In the genomic region with DNA sequence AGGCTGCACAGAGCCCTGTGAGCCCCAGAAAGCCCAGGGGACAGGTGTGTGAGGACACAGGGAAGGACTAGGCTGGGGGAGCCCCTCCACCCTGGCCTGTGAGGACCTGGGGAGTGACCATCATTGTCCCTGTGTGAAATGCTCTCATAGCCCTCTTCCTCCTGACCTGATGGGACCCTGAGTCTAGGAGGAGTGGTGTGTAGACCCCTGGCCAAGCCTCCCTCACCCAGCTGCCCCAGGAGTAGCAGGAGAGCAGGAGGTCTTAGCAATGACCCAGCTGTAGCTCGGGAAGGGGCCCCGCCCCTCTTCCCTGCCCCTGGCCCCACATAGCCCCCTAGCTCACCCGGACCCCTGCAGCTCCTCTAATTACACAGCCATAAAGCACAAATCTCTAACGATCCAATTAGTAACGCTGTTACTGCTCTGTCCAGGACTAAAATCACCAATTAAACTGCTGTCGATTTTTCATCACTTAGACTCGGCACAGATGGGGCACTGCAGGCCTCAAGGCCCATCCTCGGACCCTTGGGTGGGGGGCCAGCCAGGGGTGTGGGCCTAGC, we compare ENCODE assay signal across 24 cellular contexts. TPM values are rescaled to one million over a fixed set of nuclear protein-coding genes. Genes with fewer than 3 reads are reported as not detected.
"Had no signal": no experiment of that assay in that cellular context is flagged by ENCODE, and none has a peak within 500 bp of the region (broad histone marks: within the 10 kb centered on the region; RNA-seq: fewer than 3 reads in every experiment).

No MANE protein-coding gene starts in this region.

- H3K9me3 ChIP-seq: breast epithelium had no signal

- H3K4me1 ChIP-seq: breast epithelium had no signal

- H3K27ac ChIP-seq: breast epithelium, KMS-11 had no signal

- H3K9ac ChIP-seq: KMS-11 had no signal

- H3K4me2 ChIP-seq: KMS-11 had no signal

- DNase-seq: activated CD4-positive, alpha-beta T cell treated with anti-CD3 and anti-CD28 coated beads for 4 hours; activated CD8-positive, alpha-beta memory T cell treated with anti-CD3 and anti-CD28 coated beads, Interleukin-2, amount 10 ng/mL, durations not matched to agents 7 days and 5 days; activated effector memory CD4-positive, alpha-beta T cell treated with Interleukin-2 at 50 U/mL for 16 hours; activated naive CD4-positive, alpha-beta T cell; activated T-cell treated with anti-CD3 and anti-CD28 coated beads, Interleukin-2, amount 50 U/mL, for 24 hours; aorta; caudate nucleus; NCI-H1092; NCI-H1436; NCI-H187 treated with DMSO at 0.1 percent for 48 hours; NCI-H2081 treated with DMSO at 0.1 percent for 48 hours; NCI-H2171; NCI-H2227 treated with DMSO at 0.1 percent for 48 hours; NCI-H774; NK-92 treated with Interleukin-12 subunit alpha and Interleukin-12 subunit beta, amount 100 ng/mL, for 24 hours; OCI-M1; RPMI8226; SW 1271 had no signal

- H3K36me3 ChIP-seq: breast epithelium had no signal

- H3K4me3 ChIP-seq: breast epithelium had no signal

RNA-seq across cellular contexts. Expression of gene CABP7, which starts 6.6 kb away (rescaled TPM):
- total RNA-seq: activated CD8-positive, alpha-beta memory T cell treated with anti-CD3 and anti-CD28 coated beads, Interleukin-2, amount 10 ng/mL, durations not matched to agents 7 days and 5 days; activated T-helper 1 cell treated with anti-CD3 and anti-CD28 coated beads, Interleukin-12 subunit alpha, Interleukin-12 subunit beta, Interleukin-2, Interleukin-4 antibody, amounts not matched to agents 30 ng/mL and 10 ng/mL and 1 ng/mL, durations not matched to agents 14 hours and 24 hours and 36 hours; aorta; breast epithelium; MCF 10A; NCI-H460; Right ventricle myocardium inferior had no signal
